ENCODE assay signal across 2 cellular contexts in the genomic region with DNA sequence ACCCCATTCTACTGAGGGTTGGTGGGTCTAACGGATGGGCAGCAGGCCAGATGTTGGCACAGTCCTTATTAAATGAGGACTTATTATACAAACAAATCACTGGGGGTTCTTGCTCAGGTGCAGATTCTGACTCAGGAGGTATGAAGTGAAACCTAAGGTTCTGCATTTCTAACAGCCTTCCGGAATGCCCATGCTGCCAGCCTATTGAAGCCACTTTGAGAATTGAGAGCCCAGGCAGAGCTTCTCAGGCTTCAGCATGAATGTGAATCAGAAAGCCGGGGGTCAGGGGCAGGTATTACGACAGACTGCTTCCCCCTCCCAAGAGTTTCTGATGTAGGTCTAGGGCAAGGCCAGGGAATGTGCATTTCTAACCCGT.
TF ChIP-seq lines count a peak whose summit lies in the region.

No MANE protein-coding gene starts in this region.

TF ChIP-seq in GM12891, 5 proteins besides CTCF, POLR2A, EP300 and RAD21:
- TF ChIP-seq POU2F2 (IDR thresholded peaks at IDR 0.05; ENCODE audit: low read depth, low read length) (no peak), POLR2AphosphoS5 (IDR thresholded peaks at IDR 0.05; ENCODE audit: low read depth, low read length) (no peak), SPI1 (IDR thresholded peaks at IDR 0.05; ENCODE audit: low read depth, low read length) (no peak), TAF1 (IDR thresholded peaks at IDR 0.05; ENCODE audit: low read depth, low read length) (no peak), PAX5 (IDR thresholded peaks at IDR 0.05; ENCODE audit: insufficient read depth, low read length, severe bottlenecking) (no peak)

TF ChIP-seq in H1, 55 proteins besides CTCF, POLR2A, EP300 and RAD21:
- TF ChIP-seq GABPA (IDR thresholded peaks at IDR 0.05; ENCODE audit: borderline replicate concordance, insufficient read depth, low read length), result no peak
- no peak for TF ChIP-seq KDM1A (IDR thresholded peaks at IDR 0.05; ENCODE audit: borderline replicate concordance, low read length)
- no peak for TF ChIP-seq TAF7 (optimal IDR thresholded peaks at IDR 0.05; ENCODE audit: borderline replicate concordance, low read depth, low read length)
- TF ChIP-seq NRF1 (IDR thresholded peaks at IDR 0.05; ENCODE audit: low read depth, low read length), result no peak
- TF ChIP-seq TBP (IDR thresholded peaks at IDR 0.05; ENCODE audit: low read depth, low read length), result no peak
- TF ChIP-seq BCL11A (IDR thresholded peaks at IDR 0.05; ENCODE audit: low read depth in 2 of 2, low read length in 2 of 2), result no peak
- TF ChIP-seq, protein P1, sequence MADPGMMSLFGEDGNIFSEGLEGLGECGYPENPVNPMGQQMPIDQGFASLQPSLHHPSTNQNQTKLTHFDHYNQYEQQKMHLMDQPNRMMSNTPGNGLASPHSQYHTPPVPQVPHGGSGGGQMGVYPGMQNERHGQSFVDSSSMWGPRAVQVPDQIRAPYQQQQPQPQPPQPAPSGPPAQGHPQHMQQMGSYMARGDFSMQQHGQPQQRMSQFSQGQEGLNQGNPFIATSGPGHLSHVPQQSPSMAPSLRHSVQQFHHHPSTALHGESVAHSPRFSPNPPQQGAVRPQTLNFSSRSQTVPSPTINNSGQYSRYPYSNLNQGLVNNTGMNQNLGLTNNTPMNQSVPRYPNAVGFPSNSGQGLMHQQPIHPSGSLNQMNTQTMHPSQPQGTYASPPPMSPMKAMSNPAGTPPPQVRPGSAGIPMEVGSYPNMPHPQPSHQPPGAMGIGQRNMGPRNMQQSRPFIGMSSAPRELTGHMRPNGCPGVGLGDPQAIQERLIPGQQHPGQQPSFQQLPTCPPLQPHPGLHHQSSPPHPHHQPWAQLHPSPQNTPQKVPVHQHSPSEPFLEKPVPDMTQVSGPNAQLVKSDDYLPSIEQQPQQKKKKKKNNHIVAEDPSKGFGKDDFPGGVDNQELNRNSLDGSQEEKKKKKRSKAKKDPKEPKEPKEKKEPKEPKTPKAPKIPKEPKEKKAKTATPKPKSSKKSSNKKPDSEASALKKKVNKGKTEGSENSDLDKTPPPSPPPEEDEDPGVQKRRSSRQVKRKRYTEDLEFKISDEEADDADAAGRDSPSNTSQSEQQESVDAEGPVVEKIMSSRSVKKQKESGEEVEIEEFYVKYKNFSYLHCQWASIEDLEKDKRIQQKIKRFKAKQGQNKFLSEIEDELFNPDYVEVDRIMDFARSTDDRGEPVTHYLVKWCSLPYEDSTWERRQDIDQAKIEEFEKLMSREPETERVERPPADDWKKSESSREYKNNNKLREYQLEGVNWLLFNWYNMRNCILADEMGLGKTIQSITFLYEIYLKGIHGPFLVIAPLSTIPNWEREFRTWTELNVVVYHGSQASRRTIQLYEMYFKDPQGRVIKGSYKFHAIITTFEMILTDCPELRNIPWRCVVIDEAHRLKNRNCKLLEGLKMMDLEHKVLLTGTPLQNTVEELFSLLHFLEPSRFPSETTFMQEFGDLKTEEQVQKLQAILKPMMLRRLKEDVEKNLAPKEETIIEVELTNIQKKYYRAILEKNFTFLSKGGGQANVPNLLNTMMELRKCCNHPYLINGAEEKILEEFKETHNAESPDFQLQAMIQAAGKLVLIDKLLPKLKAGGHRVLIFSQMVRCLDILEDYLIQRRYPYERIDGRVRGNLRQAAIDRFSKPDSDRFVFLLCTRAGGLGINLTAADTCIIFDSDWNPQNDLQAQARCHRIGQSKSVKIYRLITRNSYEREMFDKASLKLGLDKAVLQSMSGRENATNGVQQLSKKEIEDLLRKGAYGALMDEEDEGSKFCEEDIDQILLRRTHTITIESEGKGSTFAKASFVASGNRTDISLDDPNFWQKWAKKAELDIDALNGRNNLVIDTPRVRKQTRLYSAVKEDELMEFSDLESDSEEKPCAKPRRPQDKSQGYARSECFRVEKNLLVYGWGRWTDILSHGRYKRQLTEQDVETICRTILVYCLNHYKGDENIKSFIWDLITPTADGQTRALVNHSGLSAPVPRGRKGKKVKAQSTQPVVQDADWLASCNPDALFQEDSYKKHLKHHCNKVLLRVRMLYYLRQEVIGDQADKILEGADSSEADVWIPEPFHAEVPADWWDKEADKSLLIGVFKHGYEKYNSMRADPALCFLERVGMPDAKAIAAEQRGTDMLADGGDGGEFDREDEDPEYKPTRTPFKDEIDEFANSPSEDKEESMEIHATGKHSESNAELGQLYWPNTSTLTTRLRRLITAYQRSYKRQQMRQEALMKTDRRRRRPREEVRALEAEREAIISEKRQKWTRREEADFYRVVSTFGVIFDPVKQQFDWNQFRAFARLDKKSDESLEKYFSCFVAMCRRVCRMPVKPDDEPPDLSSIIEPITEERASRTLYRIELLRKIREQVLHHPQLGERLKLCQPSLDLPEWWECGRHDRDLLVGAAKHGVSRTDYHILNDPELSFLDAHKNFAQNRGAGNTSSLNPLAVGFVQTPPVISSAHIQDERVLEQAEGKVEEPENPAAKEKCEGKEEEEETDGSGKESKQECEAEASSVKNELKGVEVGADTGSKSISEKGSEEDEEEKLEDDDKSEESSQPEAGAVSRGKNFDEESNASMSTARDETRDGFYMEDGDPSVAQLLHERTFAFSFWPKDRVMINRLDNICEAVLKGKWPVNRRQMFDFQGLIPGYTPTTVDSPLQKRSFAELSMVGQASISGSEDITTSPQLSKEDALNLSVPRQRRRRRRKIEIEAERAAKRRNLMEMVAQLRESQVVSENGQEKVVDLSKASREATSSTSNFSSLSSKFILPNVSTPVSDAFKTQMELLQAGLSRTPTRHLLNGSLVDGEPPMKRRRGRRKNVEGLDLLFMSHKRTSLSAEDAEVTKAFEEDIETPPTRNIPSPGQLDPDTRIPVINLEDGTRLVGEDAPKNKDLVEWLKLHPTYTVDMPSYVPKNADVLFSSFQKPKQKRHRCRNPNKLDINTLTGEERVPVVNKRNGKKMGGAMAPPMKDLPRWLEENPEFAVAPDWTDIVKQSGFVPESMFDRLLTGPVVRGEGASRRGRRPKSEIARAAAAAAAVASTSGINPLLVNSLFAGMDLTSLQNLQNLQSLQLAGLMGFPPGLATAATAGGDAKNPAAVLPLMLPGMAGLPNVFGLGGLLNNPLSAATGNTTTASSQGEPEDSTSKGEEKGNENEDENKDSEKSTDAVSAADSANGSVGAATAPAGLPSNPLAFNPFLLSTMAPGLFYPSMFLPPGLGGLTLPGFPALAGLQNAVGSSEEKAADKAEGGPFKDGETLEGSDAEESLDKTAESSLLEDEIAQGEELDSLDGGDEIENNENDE (IDR thresholded peaks at IDR 0.05; ENCODE audit: insufficient replicate concordance, low read length), result no peak
